In the genomic region with DNA sequence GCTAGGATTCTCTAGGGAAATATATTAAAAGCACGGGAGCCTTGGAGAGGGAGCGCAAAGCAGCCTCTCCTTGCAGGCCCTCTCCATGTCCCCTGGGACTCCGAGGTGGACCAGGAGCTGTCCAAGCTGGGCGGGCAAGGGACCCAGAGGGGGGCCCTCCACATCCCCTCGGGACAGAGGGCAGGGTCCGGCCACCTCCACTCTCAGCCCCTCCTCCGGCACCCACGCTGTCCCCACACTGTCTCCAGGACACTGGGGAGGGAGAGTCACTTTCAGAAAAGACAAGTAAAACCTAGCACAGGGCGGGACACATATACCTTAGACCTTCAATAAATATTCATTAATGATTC, we compare ENCODE assay signal across 9 cellular contexts.
DNase-seq lines count a peak whose midpoint lies in the region; ATAC-seq and TF ChIP-seq lines count a peak whose summit lies in the region.
"Had no signal": no experiment of that assay in that cellular context is flagged by ENCODE, and none has a peak within 500 bp of the region (broad histone marks: within the 10 kb centered on the region; RNA-seq: fewer than 3 reads in every experiment).

No MANE protein-coding gene starts in this region.

- 0 out of 2 replicates have a peak overlapping the region, but pooled peaks have one; percentile 16 for H3K23ac ChIP-seq in IMR-90 (ENCODE audit: low read depth, low read length)
- no peak overlapping the region for H3K23ac ChIP-seq in mesenchymal stem cell (ENCODE audit: low read length in 2 of 2)

- peaks cover 4% of the 10 kb centered on the region for H3K27me3 Mint-ChIP-seq in chondrocyte (ENCODE audit: low read depth)

- peak overlapping the region; percentile 63 for H3K4me3 ChIP-seq in IMR-90 (ENCODE audit: insufficient read depth, low read depth, low read length)
- peak overlapping the region; percentile 60 to 82 for H3K4me3 ChIP-seq in mesenchymal stem cell (ENCODE audit: insufficient read depth in 1 of 2, low read depth in 1 of 2, low read length in 2 of 2)
- peak overlapping the region in 4 of 5 donors; percentile 72 to 82 (median 79) for H3K4me3 ChIP-seq in subcutaneous abdominal adipose tissue (ENCODE audit: low read depth in 1 of 5, low read length in 5 of 5)

- H3K9me1 ChIP-seq in IMR-90 (ENCODE audit: insufficient read depth, low read length): peaks cover 3% of the 10 kb centered on the region; the same call in 1 of the 2 replicates

- no peaks in the 10 kb centered on the region for H3K9me3 Mint-ChIP-seq in chondrocyte (ENCODE audit: low read depth)

- H3K4me1 Mint-ChIP-seq in chondrocyte (ENCODE audit: low read depth): peaks cover 25% of the 10 kb centered on the region

- no peak overlapping the region for H2BK5ac ChIP-seq in IMR-90 (ENCODE audit: low read depth, low read length, poor library complexity, severe bottlenecking)
- no peak overlapping the region for H2BK5ac ChIP-seq in mesenchymal stem cell (ENCODE audit: low read depth, low read length, poor library complexity, severe bottlenecking)

- H4K8ac ChIP-seq in IMR-90 (ENCODE audit: low read depth in 2 of 2, low read length in 2 of 2) (peak overlapping the region in 1 of 2 experiments; percentile 15; a peak in 2 of 4 replicates), mesenchymal stem cell (ENCODE audit: low read length) (peak overlapping the region; percentile 73)

- H2AK5ac ChIP-seq in IMR-90 (ENCODE audit: low read depth, low read length): no peak overlapping the region
- no peak overlapping the region for H2AK5ac ChIP-seq in mesenchymal stem cell (ENCODE audit: low read length, severe bottlenecking)

- H2BK120ac ChIP-seq in IMR-90 (ENCODE audit: low read depth, low read length) (peak overlapping the region; percentile 62; the same call in 1 of the 2 replicates), mesenchymal stem cell (ENCODE audit: low read depth, low read length) (peak overlapping the region; percentile 50)

- in situ Hi-C loops in IMR-90 (cut with MboI; ENCODE audit: low sequenced_read_pairs): no loop called here

- no peak overlapping the region for H2BK12ac ChIP-seq in mesenchymal stem cell (ENCODE audit: low read length in 2 of 2)

- H3K36me3 Mint-ChIP-seq in chondrocyte (ENCODE audit: low read depth): no peaks in the 10 kb centered on the region

- peak; percentile 14 for DNase-seq in IMR-90
- no peak for DNase-seq in chondrocyte (ENCODE audit: low spot score)
- DNase-seq in mesenchymal stem cell: no peak
- no peak for DNase-seq in activated CD8-positive, alpha-beta memory T cell treated with anti-CD3 and anti-CD28 coated beads for 24 hours
- DNase-seq in DMS53 treated with DMSO at 0.1 percent for 48 hours (lab: John Stamatoyannopoulos, UW; ENCODE audit: unreplicated experiment): no peak
- no peak for DNase-seq in HUDEP-2 (lab: John Stamatoyannopoulos, UW; ENCODE audit: unreplicated experiment in 76 of 76)

- peak overlapping the region; percentile 3; the same call in 1 of the 2 replicates for H3K9ac ChIP-seq in IMR-90 (ENCODE audit: low read depth, low read length)
- H3K9ac ChIP-seq in mesenchymal stem cell (ENCODE audit: low read length): peak overlapping the region; percentile 74
- H3K9ac ChIP-seq in subcutaneous abdominal adipose tissue (ENCODE audit: low read length in 5 of 5): peak overlapping the region in 2 of 5 donors; percentile 51 to 57
- H3K9ac ChIP-seq: KMS-11 had no signal

- 40% methylated on average over 2 of the region's 9 CpGs; no CpG with 5 or more reads in 1 of the 2 experiments for WGBS in IMR-90 (ENCODE audit: extremely low coverage in 2 of 2, insufficient read length in 1 of 2), 2 experiments
- WGBS in mesenchymal stem cell: 9% methylated on average over 5 of the region's 9 CpGs

- H3K36me3 ChIP-seq in IMR-90 (ENCODE audit: control insufficient read depth, insufficient read depth, low read length) (no peaks in the 10 kb centered on the region), mesenchymal stem cell (ENCODE audit: control insufficient read depth in 1 of 2, insufficient read depth in 2 of 2, low read depth in 1 of 2, low read length in 2 of 2) (no peaks in the 10 kb centered on the region), subcutaneous abdominal adipose tissue (ENCODE audit: control insufficient read depth in 5 of 5, insufficient read depth in 5 of 5, low read length in 5 of 5) (no peaks in the 10 kb centered on the region)

- no peak for TF ChIP-seq RAD21 in IMR-90 (IDR thresholded peaks at IDR 0.05; ENCODE audit: low read length)

- H2BK15ac ChIP-seq in IMR-90 (ENCODE audit: low read depth, low read length) (no peak overlapping the region), mesenchymal stem cell (ENCODE audit: low read depth, poor library complexity, severe bottlenecking) (no peak overlapping the region)

- H3K56ac ChIP-seq in IMR-90 (ENCODE audit: extremely low read depth, insufficient read depth, low read length): no peak overlapping the region

- CTCF ChIA-PET in IMR-90 (lab: Yijun Ruan, JAX): no interaction called here

- peak overlapping the region; percentile 93 for H2AFZ ChIP-seq in IMR-90 (replicated peaks; ENCODE audit: low read length, poor library complexity)
- H2AFZ ChIP-seq in mesenchymal stem cell (ENCODE audit: low read depth, low read length): no peak overlapping the region

- TF ChIP-seq CTCF in IMR-90 (conservative IDR thresholded peaks at IDR 0.05; ENCODE audit: low read depth, low read length) (no peak), chondrocyte (IDR thresholded peaks at IDR 0.05) (no peak)

- POLR2A ChIA-PET in IMR-90 (lab: Charles Lee; ENCODE audit: unreplicated experiment): no interaction called here

- dilution Hi-C loops in IMR-90 (cut with HindIII; ENCODE audit: low sequenced_read_pairs, unreplicated experiment): no loop called here

- peaks cover 5% of the 10 kb centered on the region; the same call in 1 of the 2 replicates for H3K4me1 ChIP-seq in IMR-90 (ENCODE audit: control insufficient read depth, insufficient read depth, low read length)
- H3K4me1 ChIP-seq in mesenchymal stem cell (ENCODE audit: control insufficient read depth, insufficient read depth, low read depth, low read length): peaks cover 13% of the 10 kb centered on the region
- H3K4me1 ChIP-seq in subcutaneous abdominal adipose tissue (ENCODE audit: control insufficient read depth in 5 of 5, insufficient read depth in 5 of 5, low read length in 5 of 5): peaks cover 0 to 28% (median 25%) of the 10 kb centered on the region in 5 donors

- H3K14ac ChIP-seq in IMR-90 (replicated peaks; ENCODE audit: low read depth, low read length): peak overlapping the region; percentile 18; the same call in 1 of the 2 replicates
- no peak overlapping the region for H3K14ac ChIP-seq in mesenchymal stem cell (ENCODE audit: low read length in 2 of 2)

- no peak for ATAC-seq in IMR-90 (ENCODE audit: low read depth)
- no peak for ATAC-seq in HG03139 (IDR thresholded peaks at IDR 0.05; ENCODE audit: unreplicated experiment)

- no peak overlapping the region for H3K27ac ChIP-seq in IMR-90 (ENCODE audit: insufficient read depth, low read length)
- H3K27ac ChIP-seq in mesenchymal stem cell (ENCODE audit: low read length, poor library complexity, severe bottlenecking): no peak overlapping the region
- H3K27ac ChIP-seq in subcutaneous abdominal adipose tissue (ENCODE audit: low read depth, low read length): no peak overlapping the region
- H3K27ac ChIP-seq: KMS-11 had no signal

- peak overlapping the region; percentile 82 for H2AK9ac ChIP-seq in IMR-90 (replicated peaks; ENCODE audit: low read depth, low read length, poor library complexity)

- BruUV-seq in IMR-90 (replicated peaks; lab: Mats Ljungman, UMichigan): no TSS peak

- peak overlapping the region; percentile 15; the same call in 1 of the 2 replicates for H3K4ac ChIP-seq in IMR-90 (ENCODE audit: low read depth, low read length)
- no peak overlapping the region for H3K4ac ChIP-seq in mesenchymal stem cell (ENCODE audit: low read depth in 1 of 2, low read length in 2 of 2)

- no peaks in the 10 kb centered on the region for H4K20me1 ChIP-seq in IMR-90 (ENCODE audit: insufficient read depth, low read length)

- H3K79me1 ChIP-seq in IMR-90 (ENCODE audit: low read depth in 1 of 2, low read length in 2 of 2) (no peaks in the 10 kb centered on the region; a peak in 1 of 4 replicates), mesenchymal stem cell (replicated peaks; ENCODE audit: low read length, poor library complexity, severe bottlenecking) (no peaks in the 10 kb centered on the region)

- peak overlapping the region; percentile 6; the same call in 1 of the 2 replicates for H4K91ac ChIP-seq in IMR-90 (ENCODE audit: insufficient read depth, low read depth, low read length)
- no peak overlapping the region for H4K91ac ChIP-seq in mesenchymal stem cell (ENCODE audit: low read length)

- no peak overlapping the region for H3K27ac Mint-ChIP-seq in chondrocyte (ENCODE audit: unreplicated experiment)

- H3K9me3 ChIP-seq in IMR-90 (ENCODE audit: control insufficient read depth, insufficient read depth, low read length): no peaks in the 10 kb centered on the region
- H3K9me3 ChIP-seq in mesenchymal stem cell (ENCODE audit: control insufficient read depth, low read length): no peaks in the 10 kb centered on the region
- peaks cover 0 to 7% (median 5%) of the 10 kb centered on the region in 5 donors for H3K9me3 ChIP-seq in subcutaneous abdominal adipose tissue (ENCODE audit: control insufficient read depth in 5 of 5, low read length in 5 of 5)

- peak overlapping the region; percentile 76 for H3K4me2 ChIP-seq in IMR-90 (ENCODE audit: low read depth, low read length)
- H3K4me2 ChIP-seq in mesenchymal stem cell (ENCODE audit: low read length, poor library complexity, severe bottlenecking): peak overlapping the region; percentile 93
- H3K4me2 ChIP-seq: KMS-11 had no signal

- H3K4me3 Mint-ChIP-seq in chondrocyte (ENCODE audit: unreplicated experiment): peak overlapping the region; percentile 91

- H3K18ac ChIP-seq in IMR-90 (ENCODE audit: low read depth, low read length): no peak overlapping the region
- H3K18ac ChIP-seq in mesenchymal stem cell (ENCODE audit: low read depth in 1 of 2, low read length in 2 of 2): no peak overlapping the region

- H2BK20ac ChIP-seq in IMR-90 (ENCODE audit: low read depth, low read length): no peak overlapping the region

- no peaks in the 10 kb centered on the region for H3K27me3 ChIP-seq in IMR-90 (ENCODE audit: control insufficient read depth, insufficient read depth, low read length)
- peaks cover 18 to 51% of the 10 kb centered on the region in 2 experiments for H3K27me3 ChIP-seq in mesenchymal stem cell (ENCODE audit: control insufficient read depth in 1 of 2, insufficient read depth in 1 of 2, low read length in 2 of 2)
- peaks cover 0 to 5% (median 0%) of the 10 kb centered on the region in 5 donors for H3K27me3 ChIP-seq in subcutaneous abdominal adipose tissue (ENCODE audit: control insufficient read depth in 5 of 5, insufficient read depth in 4 of 5, low read length in 5 of 5)

- TF ChIP-seq POLR2A in IMR-90 (IDR thresholded peaks at IDR 0.05; ENCODE audit: low read depth, low read length): no peak

- no peak overlapping the region for H4K5ac ChIP-seq in IMR-90 (ENCODE audit: low read depth, low read length)

- intact Hi-C loops in IMR-90 (cut with micrococcal nuclease): no loop called here

TF ChIP-seq in IMR-90, 13 proteins besides CTCF, POLR2A, EP300 and RAD21 (continues in another document):
- no peak for TF ChIP-seq MAFK (IDR thresholded peaks at IDR 0.05; ENCODE audit: low read depth, low read length)
- TF ChIP-seq MXI1 (IDR thresholded peaks at IDR 0.05; ENCODE audit: borderline replicate concordance, low read depth, low read length): no peak
